In the genomic region with DNA sequence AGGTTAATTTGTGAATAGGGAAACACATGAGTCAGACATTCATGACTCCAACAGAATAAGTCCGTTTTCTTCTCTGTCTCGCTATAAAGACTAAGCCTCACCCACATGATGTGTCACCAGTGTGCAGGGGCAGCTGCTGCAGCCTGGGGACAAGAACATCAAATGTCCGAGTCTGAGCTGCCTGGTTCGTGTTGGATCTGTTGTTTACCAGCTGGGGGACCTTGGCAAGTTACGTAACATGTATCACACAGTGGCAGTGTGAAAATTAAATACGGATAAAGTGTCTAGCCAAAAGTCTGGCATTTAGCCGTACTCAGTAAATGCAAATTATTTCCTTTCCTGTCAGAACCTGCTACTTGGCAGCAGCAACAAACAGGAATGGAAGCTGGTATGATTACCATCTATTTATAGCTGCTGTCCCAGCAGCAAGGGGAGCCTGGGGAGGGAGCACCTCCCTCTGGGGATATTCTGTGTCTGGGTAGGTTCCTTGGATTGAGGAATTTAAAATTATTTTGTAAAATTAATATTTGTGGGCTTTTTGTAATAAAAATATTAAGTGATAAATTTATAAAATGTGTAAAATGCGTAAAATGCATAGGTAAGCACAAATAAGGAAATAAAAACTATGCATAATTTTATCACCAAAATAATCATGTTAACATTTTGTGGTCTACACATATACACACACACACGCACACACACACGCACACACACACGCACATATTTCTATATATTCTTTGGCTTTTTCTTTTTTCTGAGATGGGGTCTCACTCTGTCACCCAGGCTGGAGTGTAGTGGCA, we compare ENCODE assay signal across 1 cellular context.
TF ChIP-seq lines count a peak whose summit lies in the region.

No MANE protein-coding gene starts in this region.

TF ChIP-seq in liver, 16 proteins besides CTCF, POLR2A, EP300 and RAD21 (continued from another document):
- TF ChIP-seq, protein P1, sequence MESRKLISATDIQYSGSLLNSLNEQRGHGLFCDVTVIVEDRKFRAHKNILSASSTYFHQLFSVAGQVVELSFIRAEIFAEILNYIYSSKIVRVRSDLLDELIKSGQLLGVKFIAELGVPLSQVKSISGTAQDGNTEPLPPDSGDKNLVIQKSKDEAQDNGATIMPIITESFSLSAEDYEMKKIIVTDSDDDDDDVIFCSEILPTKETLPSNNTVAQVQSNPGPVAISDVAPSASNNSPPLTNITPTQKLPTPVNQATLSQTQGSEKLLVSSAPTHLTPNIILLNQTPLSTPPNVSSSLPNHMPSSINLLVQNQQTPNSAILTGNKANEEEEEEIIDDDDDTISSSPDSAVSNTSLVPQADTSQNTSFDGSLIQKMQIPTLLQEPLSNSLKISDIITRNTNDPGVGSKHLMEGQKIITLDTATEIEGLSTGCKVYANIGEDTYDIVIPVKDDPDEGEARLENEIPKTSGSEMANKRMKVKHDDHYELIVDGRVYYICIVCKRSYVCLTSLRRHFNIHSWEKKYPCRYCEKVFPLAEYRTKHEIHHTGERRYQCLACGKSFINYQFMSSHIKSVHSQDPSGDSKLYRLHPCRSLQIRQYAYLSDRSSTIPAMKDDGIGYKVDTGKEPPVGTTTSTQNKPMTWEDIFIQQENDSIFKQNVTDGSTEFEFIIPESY (IDR thresholded peaks at IDR 0.05): peak; percentile 44
- no peak for TF ChIP-seq GABPA (IDR thresholded peaks at IDR 0.05 in 1 of 2, conservative IDR thresholded peaks at IDR 0.05 in 1 of 2)
- no peak for TF ChIP-seq NR2F2 (IDR thresholded peaks at IDR 0.05)
- TF ChIP-seq RXRA (IDR thresholded peaks at IDR 0.05): peak in 1 of 2 donors; percentile 48
- TF ChIP-seq, protein P2, sequence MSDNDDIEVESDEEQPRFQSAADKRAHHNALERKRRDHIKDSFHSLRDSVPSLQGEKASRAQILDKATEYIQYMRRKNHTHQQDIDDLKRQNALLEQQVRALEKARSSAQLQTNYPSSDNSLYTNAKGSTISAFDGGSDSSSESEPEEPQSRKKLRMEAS (IDR thresholded peaks at IDR 0.05): peak; percentile 26
- TF ChIP-seq EGR1 (IDR thresholded peaks at IDR 0.05; ENCODE audit: low read depth in 2 of 2): no peak
- no peak for TF ChIP-seq JUND (IDR thresholded peaks at IDR 0.05)
- no peak for TF ChIP-seq ATF3 (IDR thresholded peaks at IDR 0.05)
- TF ChIP-seq HNF4G (IDR thresholded peaks at IDR 0.05): no peak
- TF ChIP-seq FOXA2 (IDR thresholded peaks at IDR 0.05): peak; percentile 72
- peak; percentile 62 for TF ChIP-seq YY1 (IDR thresholded peaks at IDR 0.05)
- peak; percentile 51 for TF ChIP-seq SP1 (IDR thresholded peaks at IDR 0.05)
- TF ChIP-seq FOXA1 (IDR thresholded peaks at IDR 0.05): no peak
- TF ChIP-seq HNF4A (conservative IDR thresholded peaks at IDR 0.05): peak; percentile 47 to 71
TF ChIP-seq in liver: peak in this region for 7.
